ENCODE assay signal across 31 cellular contexts in the genomic region with DNA sequence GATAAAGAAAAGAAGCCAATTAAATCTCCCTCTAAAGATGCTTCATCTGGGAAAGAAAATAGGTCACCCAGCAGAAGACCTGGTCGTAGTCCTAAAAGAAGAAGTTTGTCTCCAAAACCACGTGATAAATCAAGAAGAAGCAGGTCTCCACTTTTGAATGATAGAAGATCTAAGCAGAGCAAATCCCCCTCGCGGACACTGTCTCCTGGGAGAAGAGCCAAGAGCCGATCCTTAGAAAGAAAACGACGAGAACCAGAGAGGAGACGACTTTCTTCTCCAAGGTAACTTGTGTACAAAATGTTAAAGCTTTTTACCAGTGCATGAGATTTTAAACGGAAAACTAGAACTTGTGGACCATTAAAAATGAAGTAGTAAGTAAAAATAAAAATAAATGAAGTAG. TPM values are rescaled to one million over a fixed set of nuclear protein-coding genes. Genes with fewer than 3 reads are reported as not detected.
DNase-seq lines count a peak whose midpoint lies in the region; ATAC-seq, FAIRE-seq and TF ChIP-seq lines count a peak whose summit lies in the region.
"Had no signal": no experiment of that assay in that cellular context is flagged by ENCODE, and none has a peak within 500 bp of the region (broad histone marks: within the 10 kb centered on the region; RNA-seq: fewer than 3 reads in every experiment).

No MANE protein-coding gene starts in this region.

- TF ChIP-seq POLR2A in HepG2 (IDR thresholded peaks at IDR 0.05; ENCODE audit: insufficient read depth in 1 of 2, low read depth in 2 of 2, low read length in 2 of 2) (no peak), right lobe of liver (IDR thresholded peaks at IDR 0.05) (no peak)

- H3K4me1 ChIP-seq in HepG2 (ENCODE audit: insufficient read depth, low read length) (peaks cover 32% of the 10 kb centered on the region), right lobe of liver (peaks cover 0 to 6% (median 0%) of the 10 kb centered on the region in 4 donors), lower lobe of right lung (peaks cover 30% of the 10 kb centered on the region)

- BruUV-seq in HepG2 (replicated peaks; lab: Mats Ljungman, UMichigan), result no TSS peak

- no peaks in the 10 kb centered on the region for H3K27me3 Mint-ChIP-seq in memory B cell
- no peaks in the 10 kb centered on the region for H3K27me3 Mint-ChIP-seq in stimulated activated memory B cell treated with anti-CD40 and anti-IgM and Interleukin-4, amounts not matched to agents 10 μg/mL and 1 μg/mL and 100 μg/mL, for 72 hours

- intact Hi-C loops in HepG2 (cut with micrococcal nuclease; ENCODE audit: unreplicated experiment) (no loop called here), right lobe of liver (cut with DNase I) (no loop called here), lower lobe of right lung (cut with DNase I) (no loop called here)

- peaks cover 28% of the 10 kb centered on the region for H3K36me3 Mint-ChIP-seq in memory B cell
- peaks cover 50% of the 10 kb centered on the region for H3K36me3 Mint-ChIP-seq in stimulated activated memory B cell treated with anti-CD40 and anti-IgM and Interleukin-4, amounts not matched to agents 10 μg/mL and 1 μg/mL and 100 μg/mL, for 72 hours

- H3K9ac ChIP-seq in HepG2 (ENCODE audit: insufficient read depth, low read depth, low read length), result no peak overlapping the region

- H4K20me1 ChIP-seq in HepG2 (ENCODE audit: insufficient read depth, low read length), result peaks cover 53% of the 10 kb centered on the region

- no peaks in the 10 kb centered on the region for H3K27me3 ChIP-seq in HepG2 (ENCODE audit: control insufficient read depth in 1 of 2, insufficient read depth in 2 of 2, low read length in 2 of 2)
- no peaks in the 10 kb centered on the region for H3K27me3 ChIP-seq in right lobe of liver
- H3K27me3 ChIP-seq in lower lobe of right lung (ENCODE audit: low read depth), result no peaks in the 10 kb centered on the region
- H3K27me3 ChIP-seq: brain microvascular endothelial cell, left lung had no signal

- no peak for FAIRE-seq in HepG2 (lab: Jason Lieb, UNC)
- FAIRE-seq: D721Med, GM12878, islet of Langerhans had no signal

- H3K79me2 ChIP-seq in HepG2 (ENCODE audit: insufficient read depth, low read length), result peaks cover 91% of the 10 kb centered on the region

- H3K9me3 Mint-ChIP-seq in memory B cell, result no peaks in the 10 kb centered on the region
- no peaks in the 10 kb centered on the region for H3K9me3 Mint-ChIP-seq in stimulated activated memory B cell treated with anti-CD40 and anti-IgM and Interleukin-4, amounts not matched to agents 10 μg/mL and 1 μg/mL and 100 μg/mL, for 72 hours

- TF ChIP-seq CTCF in HepG2 (CRISPR knock-in tag; IDR thresholded peaks at IDR 0.05), result no peak
- TF ChIP-seq CTCF in right lobe of liver (IDR thresholded peaks at IDR 0.05), result no peak
- no peak for TF ChIP-seq CTCF in lower lobe of right lung (IDR thresholded peaks at IDR 0.05)

- CTCF ChIA-PET in HepG2 (lab: Yijun Ruan, JAX; ENCODE audit: low intra/inter-chr PET ratio, low total read pairs), result no interaction called here

- POLR2A ChIA-PET in HepG2 (lab: Yijun Ruan, JAX), result interaction anchor here (0.9 kb wide), 1 partner anchor 11 kb away, joined by 3 read pairs; a partner anchor contains a TSS

- no peak overlapping the region for H3K4me3 Mint-ChIP-seq in memory B cell
- no peak overlapping the region for H3K4me3 Mint-ChIP-seq in stimulated activated memory B cell treated with anti-CD40 and anti-IgM and Interleukin-4, amounts not matched to agents 10 μg/mL and 1 μg/mL and 100 μg/mL, for 72 hours

- no peak for TF ChIP-seq RAD21 in HepG2 (CRISPR knock-in tag; IDR thresholded peaks at IDR 0.05)

- H3K4me3 ChIP-seq in HepG2 (replicated peaks in 1 of 3; ENCODE audit: insufficient read depth in 1 of 3, low read depth in 2 of 3, low read length in 3 of 3), result no peak overlapping the region
- H3K4me3 ChIP-seq in right lobe of liver, result no peak overlapping the region
- H3K4me3 ChIP-seq in lower lobe of right lung, result no peak overlapping the region
- H3K4me3 ChIP-seq: GM12878, left lung had no signal

- H3K36me3 ChIP-seq in HepG2 (replicated peaks in 1 of 2; ENCODE audit: control insufficient read depth in 1 of 2, insufficient read depth in 2 of 2, low read length in 2 of 2) (peaks cover 22 to 73% of the 10 kb centered on the region in 2 experiments), right lobe of liver (peaks cover 0 to 19% (median 11%) of the 10 kb centered on the region in 4 donors), lower lobe of right lung (peaks cover 21% of the 10 kb centered on the region)

- ATAC-seq in HepG2 (no peak), right lobe of liver (no peak), memory B cell (ENCODE audit: low read depth) (no peak), GM18907 (IDR thresholded peaks at IDR 0.05; ENCODE audit: unreplicated experiment) (no peak), lower lobe of right lung (no peak)
- no peak for ATAC-seq in stimulated activated memory B cell treated with anti-CD40 and anti-IgM and Interleukin-4, amounts not matched to agents 10 μg/mL and 1 μg/mL and 100 μg/mL, for 72 hours
- ATAC-seq: GM12878, left lung, right cardiac atrium had no signal

- H3K4me2 ChIP-seq in HepG2 (ENCODE audit: low read depth, low read length), result no peak overlapping the region

- peak overlapping the region; percentile 74 for H3K27ac Mint-ChIP-seq in memory B cell
- peak overlapping the region; percentile 6 for H3K27ac Mint-ChIP-seq in stimulated activated memory B cell treated with anti-CD40 and anti-IgM and Interleukin-4, amounts not matched to agents 10 μg/mL and 1 μg/mL and 100 μg/mL, for 72 hours

- in situ Hi-C loops in HepG2 (cut with HindIII; ENCODE audit: extremely low pct_ligation_motif_present, low pct_unique_long_range_greater_than_20kb) (no loop called here), ACHN (cut with HindIII; ENCODE audit: low pct_ligation_motif_present, low pct_unique_long_range_greater_than_20kb, low sequenced_read_pairs) (no loop called here)

- H3K27ac ChIP-seq in HepG2 (ENCODE audit: extremely low read length, insufficient read depth, low read length) (no peak overlapping the region), right lobe of liver (no peak overlapping the region), lower lobe of right lung (no peak overlapping the region)
- H3K27ac ChIP-seq: brain microvascular endothelial cell, left lung, WERI-Rb-1 had no signal

- 95% methylated on average over 9 of the region's 9 CpGs for WGBS in HepG2 (ENCODE audit: low lambda C conversion rate)
- WGBS in right lobe of liver (ENCODE audit: insufficient coverage, low coverage, low lambda C conversion rate, missing lambda C conversion rate), result 79% methylated on average over 9 of the region's 9 CpGs

- TF ChIP-seq EP300 in HepG2 (IDR thresholded peaks at IDR 0.05; ENCODE audit: low read depth in 2 of 2, low read length in 2 of 2) (no peak), HepG2 (CRISPR knock-in tag; IDR thresholded peaks at IDR 0.05; ENCODE audit: borderline replicate concordance) (no peak)

- H3K9me3 ChIP-seq in HepG2 (ENCODE audit: low read length) (no peaks in the 10 kb centered on the region), right lobe of liver (no peaks in the 10 kb centered on the region), lower lobe of right lung (no peaks in the 10 kb centered on the region)
- H3K9me3 ChIP-seq: left lung had no signal

- no peak overlapping the region for H2AFZ ChIP-seq in HepG2 (ENCODE audit: low read length)

- peaks cover 33% of the 10 kb centered on the region for H3K4me1 Mint-ChIP-seq in memory B cell
- peaks cover 62% of the 10 kb centered on the region for H3K4me1 Mint-ChIP-seq in stimulated activated memory B cell treated with anti-CD40 and anti-IgM and Interleukin-4, amounts not matched to agents 10 μg/mL and 1 μg/mL and 100 μg/mL, for 72 hours

- DNase-seq in HepG2 (ENCODE audit: low spot score), result no peak
- DNase-seq in right lobe of liver, result no peak
- DNase-seq in NCI-H82 treated with DMSO at 0.1 percent for 48 hours (lab: John Stamatoyannopoulos, UW; ENCODE audit: unreplicated experiment), result peak; percentile 20
- no peak for DNase-seq in memory B cell (ENCODE audit: low spot score in 2 of 2)
- no peak for DNase-seq in ACHN
- DNase-seq in lower lobe of right lung, result no peak
- DNase-seq: activated CD4-positive, alpha-beta T cell treated with anti-CD3 and anti-CD28 coated beads, Interleukin-2, amount 50 U/mL, for 4 hours; activated CD8-positive, alpha-beta memory T cell treated with anti-CD3 and anti-CD28 coated beads, Interleukin-2, amount 50 U/mL, for 4 hours; activated effector memory CD4-positive, alpha-beta T cell treated with Interleukin-2 at 50 U/mL for 16 hours; brain microvascular endothelial cell; C1 segment of cervical spinal cord; IMR-90; left lung; midbrain; NCI-H1417; NCI-H2081; NCI-H345; NCI-H748 treated with DMSO at 0.1 percent for 48 hours; right cardiac atrium; stimulated activated CD4-positive, alpha-beta T cell treated with anti-CD3 and anti-CD28 coated beads, Interleukin-2, amount 100 ng/mL, for 48 hours; SW 1271; T1000; WERI-Rb-1 had no signal

RNA-seq across cellular contexts. Expression of a gene that starts 46.5 kb away (rescaled TPM):
- total RNA-seq in HepG2 (2016; rRNA removed; fragmentation: Illumina TruSeq; extraction: Trizol) (not detected in 2 replicates), right lobe of liver (not detected), lower lobe of right lung (not detected)
- total RNA-seq in HepG2 (2016; cell fraction: cytosol; rRNA removed; fragmentation: Illumina TruSeq; extraction: Trizol; ENCODE audit: low read depth), result not detected in 2 replicates
- not detected in 2 replicates for total RNA-seq in HepG2 (2016; cell fraction: insoluble cytoplasmic fraction; rRNA removed; fragmentation: Illumina TruSeq; extraction: Trizol)
- total RNA-seq in HepG2 (2016; cell fraction: membrane; rRNA removed; fragmentation: Illumina TruSeq; extraction: Trizol), result not detected in 2 replicates
- total RNA-seq in HepG2 (2016; cell fraction: nucleus; rRNA removed; fragmentation: Illumina TruSeq; extraction: Trizol), result not detected in 2 replicates
- not detected in 2 replicates for polyA plus RNA-seq in HepG2 (2011; rRNA removed)
- not detected in 2 replicates for polyA plus RNA-seq in HepG2 (2011; cell fraction: cytosol; rRNA removed)
- not detected in 2 replicates for polyA plus RNA-seq in HepG2 (2011; cell fraction: nucleus; rRNA removed)
- not detected in 2 replicates for polyA plus RNA-seq in HepG2 (2012)
- polyA plus RNA-seq in HepG2 (2016; cell fraction: cytosol; fragmentation: Illumina TruSeq; extraction: Trizol; ENCODE audit: low read depth), result not detected in 2 replicates
- not detected in 2 replicates for polyA plus RNA-seq in HepG2 (2016; cell fraction: insoluble cytoplasmic fraction; fragmentation: Illumina TruSeq; extraction: Trizol; ENCODE audit: low read depth)
- polyA plus RNA-seq in HepG2 (2016; cell fraction: membrane; fragmentation: Illumina TruSeq; extraction: Trizol; ENCODE audit: low read depth), result not detected in 2 replicates
- not detected in 2 replicates for polyA plus RNA-seq in HepG2 (2016; cell fraction: nucleus; fragmentation: Illumina TruSeq; extraction: Trizol; ENCODE audit: insufficient read depth, low read depth)
- not detected in 2 replicates for polyA minus RNA-seq in HepG2 (2011; rRNA and poly(A)+ RNA removed; ENCODE audit: low replicate concordance)
- polyA minus RNA-seq in HepG2 (2011; cell fraction: cytosol; rRNA and poly(A)+ RNA removed), result not detected in 2 replicates
- not detected in 2 replicates for polyA minus RNA-seq in HepG2 (2011; cell fraction: nucleus; rRNA and poly(A)+ RNA removed)
- total RNA-seq: cerebellum, GM12878, IMR-90, left lung, right cardiac atrium, ureter had no signal
- polyA plus RNA-seq: IMR-90, neural cell, right cardiac atrium had no signal
